Comparison of ENCODE assay signal across 9 cellular contexts in genomic region chr9:98971168-98971914, GRCh38. TPM values are rescaled to one million over a fixed set of nuclear protein-coding genes. Genes with fewer than 3 reads are reported as not detected.
A peak's percentile ranks its signal among the peaks of the same experiment; 100 is the strongest.
DNase-seq lines count a peak whose midpoint lies in the region; ATAC-seq and TF ChIP-seq lines count a peak whose summit lies in the region.
"Had no signal": no experiment of that assay in that cellular context is flagged by ENCODE, and none has a peak within 500 bp of the region (broad histone marks: within the 10 kb centered on the region; RNA-seq: fewer than 3 reads in every experiment).

No MANE protein-coding gene starts in this region.

- no peaks in the 10 kb centered on the region for H3K9me3 ChIP-seq in HUES64 (ENCODE audit: insufficient read depth, low read depth, low read length)
- no peaks in the 10 kb centered on the region for H3K9me3 ChIP-seq in right atrium auricular region
- H3K9me3 ChIP-seq in lower lobe of right lung: no peaks in the 10 kb centered on the region

- H3K27ac ChIP-seq in HUES64 (ENCODE audit: low read depth, low read length) (peak overlapping the region; percentile 12; the same call in 1 of the 2 replicates), right atrium auricular region (peak overlapping the region; percentile 73 to 76), substantia nigra (ENCODE audit: low read depth, low read length, poor library complexity, severe bottlenecking) (peak overlapping the region; percentile 87), lower lobe of right lung (no peak overlapping the region)

- ATAC-seq in GM21447 (IDR thresholded peaks at IDR 0.05; ENCODE audit: unreplicated experiment): no peak
- no peak for ATAC-seq in GM19023 (IDR thresholded peaks at IDR 0.05; ENCODE audit: unreplicated experiment)
- ATAC-seq in lower lobe of right lung: no peak
- ATAC-seq: activated T-cell treated with anti-CD3 and anti-CD28 coated beads, Interleukin-2, amount 50 U/mL, for 72 hours had no signal

- H3K27me3 ChIP-seq in HUES64 (ENCODE audit: insufficient read depth, low read length) (peaks cover 34% of the 10 kb centered on the region), right atrium auricular region (no peaks in the 10 kb centered on the region), lower lobe of right lung (ENCODE audit: low read depth) (peaks cover 6% of the 10 kb centered on the region)

- H3K4me1 ChIP-seq in HUES64 (ENCODE audit: insufficient read depth, low read length) (peaks cover 14% of the 10 kb centered on the region; the same call in 1 of the 2 replicates), right atrium auricular region (peaks cover 0 to 77% of the 10 kb centered on the region in 2 donors), lower lobe of right lung (peaks cover 11% of the 10 kb centered on the region)

- H3K36me3 ChIP-seq in HUES64 (ENCODE audit: insufficient read depth, low read length): no peaks in the 10 kb centered on the region
- H3K36me3 ChIP-seq in right atrium auricular region: no peaks in the 10 kb centered on the region
- no peaks in the 10 kb centered on the region for H3K36me3 ChIP-seq in lower lobe of right lung

- intact Hi-C loops in lower lobe of right lung (cut with DNase I): no loop called here

- H3K4me3 ChIP-seq in HUES64 (ENCODE audit: low read length): no peak overlapping the region
- no peak overlapping the region for H3K4me3 ChIP-seq in right atrium auricular region
- no peak overlapping the region for H3K4me3 ChIP-seq in lower lobe of right lung

- WGBS in HUES64: 71% methylated on average over 20 of the region's 20 CpGs

- peak; percentile 84 for DNase-seq in astrocyte of the hippocampus (ENCODE audit: low read depth, low spot score)
- DNase-seq in right atrium auricular region (ENCODE audit: low spot score): no peak
- peak in 41 of 49 donors; percentile 13 to 73 (median 39) for DNase-seq in substantia nigra (lab: John Stamatoyannopoulos, UW)
- no peak for DNase-seq in HuH-7 (ENCODE audit: low spot score)
- DNase-seq in lower lobe of right lung: no peak
- DNase-seq: activated T-cell treated with anti-CD3 and anti-CD28 coated beads, Interleukin-2, amount 50 U/mL, for 72 hours had no signal

- peak overlapping the region; percentile 53; the same call in 1 of the 2 replicates for H3K9ac ChIP-seq in HUES64 (ENCODE audit: low read depth, low read length)

- TF ChIP-seq CTCF in right atrium auricular region (IDR thresholded peaks at IDR 0.05) (no peak), lower lobe of right lung (IDR thresholded peaks at IDR 0.05) (no peak)

RNA-seq across cellular contexts. Expression of gene COL15A1, which starts 27.6 kb away (rescaled TPM):
- polyA plus RNA-seq in HUES64 (2013, experiment 1 of 2): 0.10 TPM
- 0.13 TPM for polyA plus RNA-seq in HUES64 (2013, experiment 2 of 2)
- total RNA-seq in right atrium auricular region (10 to 100 TPM; 22.4 to 38.2 TPM), lower lobe of right lung (8.0 TPM)

Comparison
In these comparisons a context has a peak if more than half of its experiments do, and no peak if none do; other contexts are left out.
1. DNase-seq: peak in astrocyte of the hippocampus (single experiment) and substantia nigra (41 of 49); none in right atrium auricular region (single experiment), HuH-7 (single experiment) and lower lobe of right lung (single experiment).